1 cellular context compared by ENCODE assay signal in the genomic region with DNA sequence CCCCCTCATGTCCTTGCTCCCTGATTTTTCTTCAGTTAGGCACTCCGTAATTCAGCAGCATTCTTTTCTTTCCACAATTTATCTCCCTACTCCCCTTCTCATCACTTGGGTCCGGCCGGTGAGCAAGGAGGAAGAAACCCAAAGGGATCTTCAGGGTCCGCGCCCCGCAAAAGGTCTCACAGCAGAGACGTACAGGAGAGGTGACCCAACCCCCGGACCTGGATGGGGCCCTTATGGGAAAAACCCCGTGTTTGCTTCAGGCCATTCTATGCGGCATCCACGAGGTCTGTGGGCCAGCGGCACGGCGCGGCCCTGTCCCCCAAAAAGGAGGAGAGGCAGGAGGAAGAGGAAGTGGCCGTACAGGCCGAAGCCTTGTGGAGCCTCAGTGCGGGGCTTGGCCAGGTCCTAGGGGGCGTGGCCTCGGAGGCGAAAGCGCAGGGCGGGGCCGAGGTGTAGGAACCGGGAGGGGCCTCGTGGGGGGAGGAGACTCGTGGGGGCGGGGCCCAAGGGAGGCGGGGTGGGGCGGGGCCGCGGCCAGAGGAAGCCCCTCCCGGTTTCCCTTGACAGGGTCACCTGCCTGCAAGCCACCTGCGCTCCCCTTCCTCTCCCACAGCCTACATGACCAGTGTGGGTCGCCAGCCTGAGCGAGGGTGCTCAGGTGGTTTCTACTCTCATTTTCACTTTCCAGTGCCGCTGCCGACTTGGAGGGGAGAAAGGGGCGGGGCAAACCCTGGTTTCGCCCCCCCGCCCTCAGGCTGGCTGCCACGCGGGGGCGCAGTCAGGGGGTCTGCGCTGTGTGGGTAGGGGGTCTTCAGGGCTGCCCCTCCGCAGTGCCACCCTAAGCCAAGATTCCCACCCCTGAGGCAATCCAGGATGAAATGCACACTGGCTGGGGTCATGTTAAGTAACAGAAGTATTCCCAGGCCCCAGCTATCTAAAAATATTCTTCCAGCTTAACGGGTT.
A peak's percentile ranks its signal among the peaks of the same experiment; 100 is the strongest.
TF ChIP-seq lines count a peak whose summit lies in the region.

No MANE protein-coding gene starts in this region.

TF ChIP-seq in HepG2, 621 proteins besides CTCF, POLR2A, EP300 and RAD21 (continued from another document and continues in another):
- TF ChIP-seq FOXC1 (CRISPR knock-in tag; IDR thresholded peaks at IDR 0.05; ENCODE audit: borderline replicate concordance), result peak; percentile 60; the same call in 1 of the 2 replicates
- no peak for TF ChIP-seq ISX (CRISPR knock-in tag; conservative IDR thresholded peaks at IDR 0.05)
- TF ChIP-seq ZNF781 (CRISPR knock-in tag; IDR thresholded peaks at IDR 0.05; ENCODE audit: borderline replicate concordance, not compliant biosample characterization), result no peak
- no peak for TF ChIP-seq HNRNPUL1 (IDR thresholded peaks at IDR 0.05; ENCODE audit: low read depth, low read length)
- TF ChIP-seq BHLHE40 (IDR thresholded peaks at IDR 0.05; ENCODE audit: low read length), result no peak
- TF ChIP-seq ZNF782 (CRISPR knock-in tag; IDR thresholded peaks at IDR 0.05; ENCODE audit: borderline replicate concordance), result no peak
- TF ChIP-seq ZNF790 (CRISPR knock-in tag; IDR thresholded peaks at IDR 0.05; ENCODE audit: borderline replicate concordance), result no peak
- TF ChIP-seq, protein P1, sequence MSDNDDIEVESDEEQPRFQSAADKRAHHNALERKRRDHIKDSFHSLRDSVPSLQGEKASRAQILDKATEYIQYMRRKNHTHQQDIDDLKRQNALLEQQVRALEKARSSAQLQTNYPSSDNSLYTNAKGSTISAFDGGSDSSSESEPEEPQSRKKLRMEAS (IDR thresholded peaks at IDR 0.05), result peak; percentile 50
- no peak for TF ChIP-seq NFATC3 (CRISPR knock-in tag; IDR thresholded peaks at IDR 0.05)
- TF ChIP-seq, protein P2, sequence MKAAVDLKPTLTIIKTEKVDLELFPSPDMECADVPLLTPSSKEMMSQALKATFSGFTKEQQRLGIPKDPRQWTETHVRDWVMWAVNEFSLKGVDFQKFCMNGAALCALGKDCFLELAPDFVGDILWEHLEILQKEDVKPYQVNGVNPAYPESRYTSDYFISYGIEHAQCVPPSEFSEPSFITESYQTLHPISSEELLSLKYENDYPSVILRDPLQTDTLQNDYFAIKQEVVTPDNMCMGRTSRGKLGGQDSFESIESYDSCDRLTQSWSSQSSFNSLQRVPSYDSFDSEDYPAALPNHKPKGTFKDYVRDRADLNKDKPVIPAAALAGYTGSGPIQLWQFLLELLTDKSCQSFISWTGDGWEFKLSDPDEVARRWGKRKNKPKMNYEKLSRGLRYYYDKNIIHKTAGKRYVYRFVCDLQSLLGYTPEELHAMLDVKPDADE (CRISPR knock-in tag; IDR thresholded peaks at IDR 0.05), result no peak
- no peak for TF ChIP-seq BRF2 (CRISPR knock-in tag; IDR thresholded peaks at IDR 0.05)
- TF ChIP-seq TAF1 (CRISPR knock-in tag; IDR thresholded peaks at IDR 0.05), result peak; percentile 57
- peak; percentile 87 for TF ChIP-seq ZFX (CRISPR knock-in tag; IDR thresholded peaks at IDR 0.05; ENCODE audit: low read depth)
- TF ChIP-seq BORCS8-MEF2B (CRISPR knock-in tag; IDR thresholded peaks at IDR 0.05), result peak; percentile 17; the same call in 1 of the 2 replicates
- no peak for TF ChIP-seq ZNF205 (CRISPR knock-in tag; IDR thresholded peaks at IDR 0.05)
- TF ChIP-seq, protein P3, sequence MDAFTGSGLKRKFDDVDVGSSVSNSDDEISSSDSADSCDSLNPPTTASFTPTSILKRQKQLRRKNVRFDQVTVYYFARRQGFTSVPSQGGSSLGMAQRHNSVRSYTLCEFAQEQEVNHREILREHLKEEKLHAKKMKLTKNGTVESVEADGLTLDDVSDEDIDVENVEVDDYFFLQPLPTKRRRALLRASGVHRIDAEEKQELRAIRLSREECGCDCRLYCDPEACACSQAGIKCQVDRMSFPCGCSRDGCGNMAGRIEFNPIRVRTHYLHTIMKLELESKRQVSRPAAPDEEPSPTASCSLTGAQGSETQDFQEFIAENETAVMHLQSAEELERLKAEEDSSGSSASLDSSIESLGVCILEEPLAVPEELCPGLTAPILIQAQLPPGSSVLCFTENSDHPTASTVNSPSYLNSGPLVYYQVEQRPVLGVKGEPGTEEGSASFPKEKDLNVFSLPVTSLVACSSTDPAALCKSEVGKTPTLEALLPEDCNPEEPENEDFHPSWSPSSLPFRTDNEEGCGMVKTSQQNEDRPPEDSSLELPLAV (CRISPR knock-in tag; conservative IDR thresholded peaks at IDR 0.05; ENCODE audit: low read depth), result no peak
- TF ChIP-seq ZNF605 (CRISPR knock-in tag; IDR thresholded peaks at IDR 0.05), result 0 out of 2 replicates have a peak, but pooled peaks have one; percentile 33
- TF ChIP-seq, protein P4, sequence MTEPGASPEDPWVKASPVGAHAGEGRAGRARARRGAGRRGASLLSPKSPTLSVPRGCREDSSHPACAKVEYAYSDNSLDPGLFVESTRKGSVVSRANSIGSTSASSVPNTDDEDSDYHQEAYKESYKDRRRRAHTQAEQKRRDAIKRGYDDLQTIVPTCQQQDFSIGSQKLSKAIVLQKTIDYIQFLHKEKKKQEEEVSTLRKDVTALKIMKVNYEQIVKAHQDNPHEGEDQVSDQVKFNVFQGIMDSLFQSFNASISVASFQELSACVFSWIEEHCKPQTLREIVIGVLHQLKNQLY (CRISPR knock-in tag; IDR thresholded peaks at IDR 0.05), result 0 out of 2 replicates have a peak, but pooled peaks have one; percentile 13
- no peak for TF ChIP-seq ZNF180 (CRISPR knock-in tag; IDR thresholded peaks at IDR 0.05; ENCODE audit: borderline replicate concordance, low read depth)
- no peak for TF ChIP-seq ZNF883 (CRISPR knock-in tag; IDR thresholded peaks at IDR 0.05; ENCODE audit: not compliant biosample characterization)
- TF ChIP-seq NBN (conservative IDR thresholded peaks at IDR 0.05), result no peak
- TF ChIP-seq SIX4 (CRISPR knock-in tag; IDR thresholded peaks at IDR 0.05), result no peak
- no peak for TF ChIP-seq ZNF326 (CRISPR knock-in tag; IDR thresholded peaks at IDR 0.05; ENCODE audit: borderline replicate concordance)
- TF ChIP-seq, protein P5, sequence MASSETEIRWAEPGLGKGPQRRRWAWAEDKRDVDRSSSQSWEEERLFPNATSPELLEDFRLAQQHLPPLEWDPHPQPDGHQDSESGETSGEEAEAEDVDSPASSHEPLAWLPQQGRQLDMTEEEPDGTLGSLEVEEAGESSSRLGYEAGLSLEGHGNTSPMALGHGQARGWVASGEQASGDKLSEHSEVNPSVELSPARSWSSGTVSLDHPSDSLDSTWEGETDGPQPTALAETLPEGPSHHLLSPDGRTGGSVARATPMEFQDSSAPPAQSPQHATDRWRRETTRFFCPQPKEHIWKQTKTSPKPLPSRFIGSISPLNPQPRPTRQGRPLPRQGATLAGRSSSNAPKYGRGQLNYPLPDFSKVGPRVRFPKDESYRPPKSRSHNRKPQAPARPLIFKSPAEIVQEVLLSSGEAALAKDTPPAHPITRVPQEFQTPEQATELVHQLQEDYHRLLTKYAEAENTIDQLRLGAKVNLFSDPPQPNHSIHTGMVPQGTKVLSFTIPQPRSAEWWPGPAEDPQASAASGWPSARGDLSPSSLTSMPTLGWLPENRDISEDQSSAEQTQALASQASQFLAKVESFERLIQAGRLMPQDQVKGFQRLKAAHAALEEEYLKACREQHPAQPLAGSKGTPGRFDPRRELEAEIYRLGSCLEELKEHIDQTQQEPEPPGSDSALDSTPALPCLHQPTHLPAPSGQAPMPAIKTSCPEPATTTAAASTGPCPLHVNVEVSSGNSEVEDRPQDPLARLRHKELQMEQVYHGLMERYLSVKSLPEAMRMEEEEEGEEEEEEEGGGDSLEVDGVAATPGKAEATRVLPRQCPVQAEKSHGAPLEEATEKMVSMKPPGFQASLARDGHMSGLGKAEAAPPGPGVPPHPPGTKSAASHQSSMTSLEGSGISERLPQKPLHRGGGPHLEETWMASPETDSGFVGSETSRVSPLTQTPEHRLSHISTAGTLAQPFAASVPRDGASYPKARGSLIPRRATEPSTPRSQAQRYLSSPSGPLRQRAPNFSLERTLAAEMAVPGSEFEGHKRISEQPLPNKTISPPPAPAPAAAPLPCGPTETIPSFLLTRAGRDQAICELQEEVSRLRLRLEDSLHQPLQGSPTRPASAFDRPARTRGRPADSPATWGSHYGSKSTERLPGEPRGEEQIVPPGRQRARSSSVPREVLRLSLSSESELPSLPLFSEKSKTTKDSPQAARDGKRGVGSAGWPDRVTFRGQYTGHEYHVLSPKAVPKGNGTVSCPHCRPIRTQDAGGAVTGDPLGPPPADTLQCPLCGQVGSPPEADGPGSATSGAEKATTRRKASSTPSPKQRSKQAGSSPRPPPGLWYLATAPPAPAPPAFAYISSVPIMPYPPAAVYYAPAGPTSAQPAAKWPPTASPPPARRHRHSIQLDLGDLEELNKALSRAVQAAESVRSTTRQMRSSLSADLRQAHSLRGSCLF (CRISPR knock-in tag; IDR thresholded peaks at IDR 0.05; ENCODE audit: borderline replicate concordance), result no peak
- no peak for TF ChIP-seq SOX6 (IDR thresholded peaks at IDR 0.05)
- peak; percentile 40 for TF ChIP-seq SOX6 (CRISPR knock-in tag; IDR thresholded peaks at IDR 0.05)
- no peak; the same call in 1 of the 2 replicates for TF ChIP-seq NFKB2 (CRISPR knock-in tag; IDR thresholded peaks at IDR 0.05; ENCODE audit: borderline replicate concordance)
- TF ChIP-seq ZNF451 (CRISPR knock-in tag; IDR thresholded peaks at IDR 0.05), result 0 out of 2 replicates have a peak, but pooled peaks have one; percentile 75
- TF ChIP-seq NRL (CRISPR knock-in tag; IDR thresholded peaks at IDR 0.05; ENCODE audit: borderline replicate concordance), result no peak; the same call in 1 of the 2 replicates
- TF ChIP-seq REXO4 (CRISPR knock-in tag; IDR thresholded peaks at IDR 0.05; ENCODE audit: borderline replicate concordance), result no peak
- no peak for TF ChIP-seq PHF5A (CRISPR knock-in tag; IDR thresholded peaks at IDR 0.05; ENCODE audit: low read depth, unreplicated experiment)
- TF ChIP-seq PBX3 (CRISPR knock-in tag; IDR thresholded peaks at IDR 0.05; ENCODE audit: borderline replicate concordance), result no peak
- no peak for TF ChIP-seq EZH2 (conservative IDR thresholded peaks at IDR 0.05; ENCODE audit: low read depth, low read length)
- TF ChIP-seq, protein P6, sequence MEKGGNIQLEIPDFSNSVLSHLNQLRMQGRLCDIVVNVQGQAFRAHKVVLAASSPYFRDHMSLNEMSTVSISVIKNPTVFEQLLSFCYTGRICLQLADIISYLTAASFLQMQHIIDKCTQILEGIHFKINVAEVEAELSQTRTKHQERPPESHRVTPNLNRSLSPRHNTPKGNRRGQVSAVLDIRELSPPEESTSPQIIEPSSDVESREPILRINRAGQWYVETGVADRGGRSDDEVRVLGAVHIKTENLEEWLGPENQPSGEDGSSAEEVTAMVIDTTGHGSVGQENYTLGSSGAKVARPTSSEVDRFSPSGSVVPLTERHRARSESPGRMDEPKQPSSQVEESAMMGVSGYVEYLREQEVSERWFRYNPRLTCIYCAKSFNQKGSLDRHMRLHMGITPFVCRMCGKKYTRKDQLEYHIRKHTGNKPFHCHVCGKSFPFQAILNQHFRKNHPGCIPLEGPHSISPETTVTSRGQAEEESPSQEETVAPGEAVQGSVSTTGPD (CRISPR knock-in tag; IDR thresholded peaks at IDR 0.05), result no peak
- TF ChIP-seq ZNF775 (CRISPR knock-in tag; IDR thresholded peaks at IDR 0.05; ENCODE audit: borderline replicate concordance), result no peak
- TF ChIP-seq GABPA (IDR thresholded peaks at IDR 0.05; ENCODE audit: low read depth, low read length), result no peak; the same call in 1 of the 2 replicates
- TF ChIP-seq GABPA (CRISPR knock-in tag; IDR thresholded peaks at IDR 0.05; ENCODE audit: low read depth), result 0 out of 2 replicates have a peak, but pooled peaks have one; percentile 37
- TF ChIP-seq, protein P7, sequence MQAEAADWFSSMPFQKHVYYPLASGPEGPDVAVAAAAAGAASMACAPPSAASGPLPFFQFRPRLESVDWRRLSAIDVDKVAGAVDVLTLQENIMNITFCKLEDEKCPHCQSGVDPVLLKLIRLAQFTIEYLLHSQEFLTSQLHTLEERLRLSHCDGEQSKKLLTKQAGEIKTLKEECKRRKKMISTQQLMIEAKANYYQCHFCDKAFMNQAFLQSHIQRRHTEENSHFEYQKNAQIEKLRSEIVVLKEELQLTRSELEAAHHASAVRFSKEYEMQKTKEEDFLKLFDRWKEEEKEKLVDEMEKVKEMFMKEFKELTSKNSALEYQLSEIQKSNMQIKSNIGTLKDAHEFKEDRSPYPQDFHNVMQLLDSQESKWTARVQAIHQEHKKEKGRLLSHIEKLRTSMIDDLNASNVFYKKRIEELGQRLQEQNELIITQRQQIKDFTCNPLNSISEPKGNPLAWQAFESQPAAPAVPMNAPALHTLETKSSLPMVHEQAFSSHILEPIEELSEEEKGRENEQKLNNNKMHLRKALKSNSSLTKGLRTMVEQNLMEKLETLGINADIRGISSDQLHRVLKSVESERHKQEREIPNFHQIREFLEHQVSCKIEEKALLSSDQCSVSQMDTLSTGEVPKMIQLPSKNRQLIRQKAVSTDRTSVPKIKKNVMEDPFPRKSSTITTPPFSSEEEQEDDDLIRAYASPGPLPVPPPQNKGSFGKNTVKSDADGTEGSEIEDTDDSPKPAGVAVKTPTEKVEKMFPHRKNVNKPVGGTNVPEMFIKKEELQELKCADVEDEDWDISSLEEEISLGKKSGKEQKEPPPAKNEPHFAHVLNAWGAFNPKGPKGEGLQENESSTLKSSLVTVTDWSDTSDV (CRISPR knock-in tag; IDR thresholded peaks at IDR 0.05), result 0 out of 2 replicates have a peak, but pooled peaks have one; percentile 51
- no peak for TF ChIP-seq ATRX (CRISPR knock-in tag; IDR thresholded peaks at IDR 0.05; ENCODE audit: borderline replicate concordance)
- TF ChIP-seq HCFC1 (IDR thresholded peaks at IDR 0.05; ENCODE audit: low read depth, low read length), result no peak
- TF ChIP-seq CERS6 (CRISPR knock-in tag; IDR thresholded peaks at IDR 0.05), result no peak
- TF ChIP-seq MEIS2 (CRISPR knock-in tag; IDR thresholded peaks at IDR 0.05), result no peak
- no peak for TF ChIP-seq YEATS2 (CRISPR knock-in tag; IDR thresholded peaks at IDR 0.05; ENCODE audit: borderline replicate concordance)
- TF ChIP-seq TCF7 (IDR thresholded peaks at IDR 0.05; ENCODE audit: low read depth), result no peak
